Comparison of ENCODE assay signal across 1 cellular context in genomic region chr5:10303699-10304170, GRCh38.
TF ChIP-seq lines count a peak whose summit lies in the region.

No MANE protein-coding gene starts in this region.

TF ChIP-seq in HepG2, 621 proteins besides CTCF, POLR2A, EP300 and RAD21:
- TF ChIP-seq ZBTB44 (CRISPR knock-in tag; IDR thresholded peaks at IDR 0.05), result no peak
- TF ChIP-seq ZNF331 (CRISPR knock-in tag; IDR thresholded peaks at IDR 0.05), result no peak
- TF ChIP-seq ZFX (CRISPR knock-in tag; IDR thresholded peaks at IDR 0.05; ENCODE audit: low read depth), result 0 out of 2 replicates have a peak, but pooled peaks have one; percentile 28
- 0 out of 2 replicates have a peak, but pooled peaks have one; percentile 37 for TF ChIP-seq ZNF142 (CRISPR knock-in tag; IDR thresholded peaks at IDR 0.05)
- TF ChIP-seq ATF7 (IDR thresholded peaks at IDR 0.05), result no peak
- no peak for TF ChIP-seq ATF7 (CRISPR knock-in tag; IDR thresholded peaks at IDR 0.05)
- TF ChIP-seq SCMH1 (CRISPR knock-in tag; IDR thresholded peaks at IDR 0.05; ENCODE audit: borderline replicate concordance), result no peak
- TF ChIP-seq TRIM22 (IDR thresholded peaks at IDR 0.05), result no peak
- no peak for TF ChIP-seq GPBP1L1 (CRISPR knock-in tag; IDR thresholded peaks at IDR 0.05)
- no peak for TF ChIP-seq GTF3A (CRISPR knock-in tag; conservative IDR thresholded peaks at IDR 0.05)
- no peak for TF ChIP-seq ATF2 (CRISPR knock-in tag; IDR thresholded peaks at IDR 0.05)
- TF ChIP-seq ZNF343 (CRISPR knock-in tag; IDR thresholded peaks at IDR 0.05), result no peak
- TF ChIP-seq BHLHE40 (IDR thresholded peaks at IDR 0.05; ENCODE audit: low read length), result no peak
- TF ChIP-seq KLF12 (CRISPR knock-in tag; IDR thresholded peaks at IDR 0.05; ENCODE audit: borderline replicate concordance), result no peak
- TF ChIP-seq ARNT (IDR thresholded peaks at IDR 0.05), result no peak
- no peak for TF ChIP-seq DZIP1 (CRISPR knock-in tag; IDR thresholded peaks at IDR 0.05)
- no peak for TF ChIP-seq PLRG1 (conservative IDR thresholded peaks at IDR 0.05)
- TF ChIP-seq ZNF569 (CRISPR knock-in tag; IDR thresholded peaks at IDR 0.05; ENCODE audit: borderline replicate concordance), result no peak
- TF ChIP-seq GZF1 (CRISPR knock-in tag; IDR thresholded peaks at IDR 0.05), result no peak
- no peak for TF ChIP-seq ZNF121 (CRISPR knock-in tag; IDR thresholded peaks at IDR 0.05)
- TF ChIP-seq RFX5 (IDR thresholded peaks at IDR 0.05; ENCODE audit: low read depth, low read length), result peak; percentile 76
TF ChIP-seq in HepG2: peak in this region for 3.
